In genomic region chr5:95709967-95710650, GRCh38 we compare ENCODE assay signal across 1 cellular context.
TF ChIP-seq lines count a peak whose summit lies in the region.

No MANE protein-coding gene starts in this region.

TF ChIP-seq in IMR-90, 13 proteins besides CTCF, POLR2A, EP300 and RAD21 (continued from another document):
- no peak for TF ChIP-seq NFE2L2 (IDR thresholded peaks at IDR 0.05; ENCODE audit: low read depth, low read length)
